ENCODE assay signal across 23 cellular contexts in the genomic region with DNA sequence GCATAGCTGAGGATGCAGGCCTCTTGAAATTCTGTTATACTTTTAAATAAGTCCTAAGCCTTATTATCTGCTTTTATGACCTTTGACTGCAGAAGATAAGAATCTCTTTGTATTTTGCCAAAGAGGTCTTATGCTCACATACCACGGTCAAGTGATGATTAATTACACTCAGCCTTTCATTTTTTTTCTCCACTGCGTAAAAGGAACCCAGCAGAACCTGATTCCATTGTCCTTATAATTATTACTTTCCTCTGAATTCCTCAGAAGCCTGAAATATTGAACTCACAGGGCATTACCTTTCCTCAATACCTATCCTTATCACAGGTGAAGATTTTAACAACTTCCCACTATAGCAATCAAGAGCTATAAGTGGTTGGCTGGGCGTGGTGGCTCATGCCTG.
A peak's percentile ranks its signal among the peaks of the same experiment; 100 is the strongest.
DNase-seq lines count a peak whose midpoint lies in the region; ATAC-seq, FAIRE-seq and TF ChIP-seq lines count a peak whose summit lies in the region.
"Had no signal": no experiment of that assay in that cellular context is flagged by ENCODE, and none has a peak within 500 bp of the region (broad histone marks: within the 10 kb centered on the region; RNA-seq: fewer than 3 reads in every experiment).

No MANE protein-coding gene starts in this region.

- H3F3A ChIP-seq in smooth muscle cell (ENCODE audit: low read depth), result no peaks in the 10 kb centered on the region

- H3K36me3 ChIP-seq in astrocyte (ENCODE audit: insufficient read depth, low read length), result no peaks in the 10 kb centered on the region
- H3K36me3 ChIP-seq in smooth muscle cell (ENCODE audit: low read depth), result no peaks in the 10 kb centered on the region
- H3K36me3 ChIP-seq in mesendoderm (ENCODE audit: control insufficient read depth, insufficient read depth, low read length), result no peaks in the 10 kb centered on the region

- H3K4me2 ChIP-seq in astrocyte (ENCODE audit: low read length) (no peak overlapping the region), smooth muscle cell (no peak overlapping the region), mesendoderm (ENCODE audit: low read length) (no peak overlapping the region)
- H3K4me2 ChIP-seq: A549 had no signal

- no peak overlapping the region for H3K4me3 Mint-ChIP-seq in astrocyte (ENCODE audit: unreplicated experiment)
- H3K4me3 Mint-ChIP-seq: CD4-positive, alpha-beta memory T cell had no signal

- H4K8ac ChIP-seq in mesendoderm (ENCODE audit: low read depth, low read length), result no peak overlapping the region

- H3K27me3 ChIP-seq in astrocyte (ENCODE audit: insufficient read depth, low read length) (no peaks in the 10 kb centered on the region), smooth muscle cell (ENCODE audit: low read depth) (no peaks in the 10 kb centered on the region), mesendoderm (ENCODE audit: insufficient read depth, low read length, poor library complexity) (no peaks in the 10 kb centered on the region)

- peaks cover 21% of the 10 kb centered on the region for H3K4me1 Mint-ChIP-seq in astrocyte (ENCODE audit: low read depth, unreplicated experiment)
- H3K4me1 Mint-ChIP-seq: CD4-positive, alpha-beta memory T cell had no signal

- H2BK15ac ChIP-seq in mesendoderm (replicated peaks; ENCODE audit: low read depth), result no peak overlapping the region

- peak; percentile 68; the same call in 1 of the 2 replicates for TF ChIP-seq EP300 in Ishikawa (IDR thresholded peaks at IDR 0.05; ENCODE audit: borderline replicate concordance)

- H3K56ac ChIP-seq in mesendoderm (ENCODE audit: low read length), result no peak overlapping the region

- H2BK120ac ChIP-seq in mesendoderm (ENCODE audit: low read depth, low read length), result no peak overlapping the region

- 76% methylated on average over 3 of the region's 3 CpGs for WGBS in smooth muscle cell (ENCODE audit: low lambda C conversion rate)
- no CpG with 5 or more reads among the region's 3 CpGs for WGBS in mesendoderm (ENCODE audit: extremely low coverage, insufficient coverage, low lambda C conversion rate)

- ATAC-seq in HG02973 (IDR thresholded peaks at IDR 0.05; ENCODE audit: unreplicated experiment), result no peak
- ATAC-seq: A549, GM12878 had no signal

- H3K18ac ChIP-seq in mesendoderm (ENCODE audit: low read length), result no peak overlapping the region

- no peaks in the 10 kb centered on the region for H3K27me3 Mint-ChIP-seq in astrocyte (ENCODE audit: low read depth, unreplicated experiment)
- H3K27me3 Mint-ChIP-seq: CD4-positive, alpha-beta memory T cell had no signal

- H3K9me3 ChIP-seq in astrocyte (ENCODE audit: insufficient read depth, low read depth, low read length), result no peaks in the 10 kb centered on the region
- no peaks in the 10 kb centered on the region for H3K9me3 ChIP-seq in smooth muscle cell (replicated peaks; ENCODE audit: low read depth)
- H3K9me3 ChIP-seq: A549 had no signal

- H3K79me2 ChIP-seq in astrocyte (ENCODE audit: insufficient read depth, low read length) (no peaks in the 10 kb centered on the region), smooth muscle cell (ENCODE audit: low read depth) (no peaks in the 10 kb centered on the region), mesendoderm (ENCODE audit: control insufficient read depth, insufficient read depth, low read length) (no peaks in the 10 kb centered on the region)

- no peaks in the 10 kb centered on the region for H4K20me1 ChIP-seq in astrocyte (ENCODE audit: insufficient read depth, low read length)
- H4K20me1 ChIP-seq in smooth muscle cell (ENCODE audit: low read depth), result no peaks in the 10 kb centered on the region

- H3K27ac Mint-ChIP-seq in astrocyte (ENCODE audit: unreplicated experiment), result no peak overlapping the region
- H3K27ac Mint-ChIP-seq: CD4-positive, alpha-beta memory T cell had no signal

- H4K5ac ChIP-seq in mesendoderm (ENCODE audit: low read length), result no peak overlapping the region

- TF ChIP-seq RAD21 in Ishikawa (IDR thresholded peaks at IDR 0.05; ENCODE audit: low read depth), result no peak

- DNase-seq in A172 (ENCODE audit: low spot score), result peak; percentile 0
- DNase-seq in astrocyte (ENCODE audit: low read depth), result peak; percentile 14
- DNase-seq in smooth muscle cell (lab: John Stamatoyannopoulos, UW; ENCODE audit: unreplicated experiment), result no peak
- no peak for DNase-seq in posterior cingulate gyrus
- DNase-seq in mesendoderm, result no peak
- DNase-seq in NK-92 (lab: John Stamatoyannopoulos, UW; ENCODE audit: unreplicated experiment), result no peak
- DNase-seq: ACHN; CD4-positive, alpha-beta memory T cell; DMS 273 treated with DMSO at 0.1 percent for 48 hours; DMS79; EL; GDM1; GM23248; H7; HCEC 1CT had no signal

- no peak for FAIRE-seq in astrocyte (lab: Jason Lieb, UNC)
- FAIRE-seq: A549, D721Med, GM12878, GM19239, H1 had no signal

- H2AK5ac ChIP-seq in mesendoderm (ENCODE audit: low read length), result no peak overlapping the region

- no peak overlapping the region for H3K4ac ChIP-seq in mesendoderm (ENCODE audit: low read depth, low read length)

- H3K4me1 ChIP-seq in astrocyte (ENCODE audit: insufficient read depth, low read length) (no peaks in the 10 kb centered on the region), smooth muscle cell (ENCODE audit: low read depth) (no peaks in the 10 kb centered on the region), mesendoderm (ENCODE audit: control insufficient read depth, low read depth, low read length) (no peaks in the 10 kb centered on the region)
- H3K4me1 ChIP-seq: A549 had no signal

- H3K27ac ChIP-seq in astrocyte (ENCODE audit: low read depth, low read length), result no peak overlapping the region
- peak overlapping the region; percentile 51 for H3K27ac ChIP-seq in smooth muscle cell (ENCODE audit: low read depth)
- H3K27ac ChIP-seq in mesendoderm (ENCODE audit: low read depth, low read length), result no peak overlapping the region
- H3K27ac ChIP-seq: 22Rv1, A549, GM23248 had no signal

- H2AFZ ChIP-seq in astrocyte (ENCODE audit: low read depth, low read length) (no peak overlapping the region), smooth muscle cell (ENCODE audit: low read depth) (no peak overlapping the region)
- H2AFZ ChIP-seq: GM23248 had no signal

- H3K9ac ChIP-seq in astrocyte (ENCODE audit: low read length) (no peak overlapping the region), smooth muscle cell (ENCODE audit: low read depth) (no peak overlapping the region), mesendoderm (ENCODE audit: low read length) (no peak overlapping the region)
- H3K9ac ChIP-seq: GM23248 had no signal

- intact Hi-C loops in posterior cingulate gyrus (cut with DNase I), result no loop called here

- no peak overlapping the region for H3K23ac ChIP-seq in mesendoderm (ENCODE audit: low read length)

- H3K79me1 ChIP-seq in mesendoderm (ENCODE audit: low read length), result no peaks in the 10 kb centered on the region

- H2BK5ac ChIP-seq in mesendoderm (ENCODE audit: low read length), result no peak overlapping the region

- H3K4me3 ChIP-seq in astrocyte (ENCODE audit: insufficient read depth, low read depth, low read length), result no peak overlapping the region
- no peak overlapping the region for H3K4me3 ChIP-seq in smooth muscle cell
- H3K4me3 ChIP-seq in mesendoderm (ENCODE audit: low read length), result no peak overlapping the region
- H3K4me3 ChIP-seq: A549, GM12878, GM23248 had no signal

- TF ChIP-seq CTCF in astrocyte (IDR thresholded peaks at IDR 0.05; ENCODE audit: insufficient read depth, low read depth, low read length), result no peak
- no peak for TF ChIP-seq CTCF in smooth muscle cell (IDR thresholded peaks at IDR 0.05; ENCODE audit: borderline replicate concordance, insufficient read depth, poor library complexity, severe bottlenecking)

- H3K9me3 Mint-ChIP-seq in astrocyte (ENCODE audit: unreplicated experiment), result peaks cover 1% of the 10 kb centered on the region

- H3K36me3 Mint-ChIP-seq in astrocyte (ENCODE audit: low read depth, unreplicated experiment), result no peaks in the 10 kb centered on the region
- H3K36me3 Mint-ChIP-seq: CD4-positive, alpha-beta memory T cell had no signal

TF ChIP-seq in Ishikawa, 13 proteins besides CTCF, POLR2A, EP300 and RAD21 (continues in another document):
- TF ChIP-seq TEAD4 (IDR thresholded peaks at IDR 0.05), result peak; percentile 68
- TF ChIP-seq, protein P1, sequence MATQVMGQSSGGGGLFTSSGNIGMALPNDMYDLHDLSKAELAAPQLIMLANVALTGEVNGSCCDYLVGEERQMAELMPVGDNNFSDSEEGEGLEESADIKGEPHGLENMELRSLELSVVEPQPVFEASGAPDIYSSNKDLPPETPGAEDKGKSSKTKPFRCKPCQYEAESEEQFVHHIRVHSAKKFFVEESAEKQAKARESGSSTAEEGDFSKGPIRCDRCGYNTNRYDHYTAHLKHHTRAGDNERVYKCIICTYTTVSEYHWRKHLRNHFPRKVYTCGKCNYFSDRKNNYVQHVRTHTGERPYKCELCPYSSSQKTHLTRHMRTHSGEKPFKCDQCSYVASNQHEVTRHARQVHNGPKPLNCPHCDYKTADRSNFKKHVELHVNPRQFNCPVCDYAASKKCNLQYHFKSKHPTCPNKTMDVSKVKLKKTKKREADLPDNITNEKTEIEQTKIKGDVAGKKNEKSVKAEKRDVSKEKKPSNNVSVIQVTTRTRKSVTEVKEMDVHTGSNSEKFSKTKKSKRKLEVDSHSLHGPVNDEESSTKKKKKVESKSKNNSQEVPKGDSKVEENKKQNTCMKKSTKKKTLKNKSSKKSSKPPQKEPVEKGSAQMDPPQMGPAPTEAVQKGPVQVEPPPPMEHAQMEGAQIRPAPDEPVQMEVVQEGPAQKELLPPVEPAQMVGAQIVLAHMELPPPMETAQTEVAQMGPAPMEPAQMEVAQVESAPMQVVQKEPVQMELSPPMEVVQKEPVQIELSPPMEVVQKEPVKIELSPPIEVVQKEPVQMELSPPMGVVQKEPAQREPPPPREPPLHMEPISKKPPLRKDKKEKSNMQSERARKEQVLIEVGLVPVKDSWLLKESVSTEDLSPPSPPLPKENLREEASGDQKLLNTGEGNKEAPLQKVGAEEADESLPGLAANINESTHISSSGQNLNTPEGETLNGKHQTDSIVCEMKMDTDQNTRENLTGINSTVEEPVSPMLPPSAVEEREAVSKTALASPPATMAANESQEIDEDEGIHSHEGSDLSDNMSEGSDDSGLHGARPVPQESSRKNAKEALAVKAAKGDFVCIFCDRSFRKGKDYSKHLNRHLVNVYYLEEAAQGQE (IDR thresholded peaks at IDR 0.05; ENCODE audit: low read depth), result no peak
- TF ChIP-seq, protein P2, sequence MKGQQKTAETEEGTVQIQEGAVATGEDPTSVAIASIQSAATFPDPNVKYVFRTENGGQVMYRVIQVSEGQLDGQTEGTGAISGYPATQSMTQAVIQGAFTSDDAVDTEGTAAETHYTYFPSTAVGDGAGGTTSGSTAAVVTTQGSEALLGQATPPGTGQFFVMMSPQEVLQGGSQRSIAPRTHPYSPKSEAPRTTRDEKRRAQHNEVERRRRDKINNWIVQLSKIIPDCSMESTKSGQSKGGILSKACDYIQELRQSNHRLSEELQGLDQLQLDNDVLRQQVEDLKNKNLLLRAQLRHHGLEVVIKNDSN (IDR thresholded peaks at IDR 0.05), result no peak
- TF ChIP-seq, protein P3, sequence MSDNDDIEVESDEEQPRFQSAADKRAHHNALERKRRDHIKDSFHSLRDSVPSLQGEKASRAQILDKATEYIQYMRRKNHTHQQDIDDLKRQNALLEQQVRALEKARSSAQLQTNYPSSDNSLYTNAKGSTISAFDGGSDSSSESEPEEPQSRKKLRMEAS (IDR thresholded peaks at IDR 0.05), result no peak
- no peak for TF ChIP-seq CREB1 (IDR thresholded peaks at IDR 0.05; ENCODE audit: low read depth)
- no peak for TF ChIP-seq TAF1 (IDR thresholded peaks at IDR 0.05; ENCODE audit: low read depth)
- peak; percentile 77 for TF ChIP-seq TCF12 (IDR thresholded peaks at IDR 0.05; ENCODE audit: low read depth)

Comparison
In these comparisons a context has a peak if more than half of its experiments do, and no peak if none do; other contexts are left out.
1. DNase-seq: peak in A172 (single experiment) and astrocyte (single experiment); none in smooth muscle cell (single experiment), posterior cingulate gyrus (0 of 10), mesendoderm (single experiment) and NK-92 (single experiment).